In genomic region chr3:26623409-26624208, GRCh38 we compare ENCODE assay signal across 14 cellular contexts. TPM values are rescaled to one million over a fixed set of nuclear protein-coding genes. Genes with fewer than 3 reads are reported as not detected.
A peak's percentile ranks its signal among the peaks of the same experiment; 100 is the strongest.
DNase-seq lines count a peak whose midpoint lies in the region; ATAC-seq and TF ChIP-seq lines count a peak whose summit lies in the region.
"Had no signal": no experiment of that assay in that cellular context is flagged by ENCODE, and none has a peak within 500 bp of the region (broad histone marks: within the 10 kb centered on the region; RNA-seq: fewer than 3 reads in every experiment).

No MANE protein-coding gene starts in this region.

- H2BK120ac ChIP-seq in mesendoderm (ENCODE audit: low read depth, low read length): no peak overlapping the region

- BruUV-seq in mammary epithelial cell (replicated peaks; lab: Mats Ljungman, UMichigan): no TSS peak

- intact Hi-C loops in breast epithelium (cut with DNase I; ENCODE audit: low total_unique reads): no loop called here
- intact Hi-C loops in mammary epithelial cell (cut with micrococcal nuclease): no loop called here
- intact Hi-C loops in dorsolateral prefrontal cortex (cut with DNase I): no loop called here
- intact Hi-C loops in tibial artery (cut with DNase I; ENCODE audit: low total_unique reads): no loop called here
- intact Hi-C loops in activated CD8-positive, alpha-beta T cell treated with anti-CD3 and anti-CD28 coated beads for 36 hours (cut with micrococcal nuclease): no loop called here

- TF ChIP-seq POLR2A in breast epithelium (IDR thresholded peaks at IDR 0.05): no peak

- POLR2A ChIA-PET in activated CD8-positive, alpha-beta T cell treated with anti-CD3 and anti-CD28 coated beads for 36 hours (lab: Charles Lee): no interaction called here

- WGBS in mammary epithelial cell (ENCODE audit: low coverage, missing lambda C conversion rate): 1% methylated on average over 14 of the region's 33 CpGs
- WGBS in mesendoderm (ENCODE audit: extremely low coverage, insufficient coverage, low lambda C conversion rate): no CpG with 5 or more reads among the region's 33 CpGs

- H3K36me3 Mint-ChIP-seq in activated CD8-positive, alpha-beta T cell treated with anti-CD3 and anti-CD28 coated beads for 36 hours (ENCODE audit: low read depth): no peaks in the 10 kb centered on the region

- no peak for DNase-seq in breast epithelium (ENCODE audit: low spot score in 2 of 2)
- DNase-seq in mammary epithelial cell: no peak
- DNase-seq in dorsolateral prefrontal cortex: peak in 3 of 10 donors; percentile 38 to 58 (median 42)
- DNase-seq in mesendoderm: peak; percentile 31
- DNase-seq in tibial artery: no peak
- DNase-seq in foreskin melanocyte: no peak
- DNase-seq in activated CD8-positive, alpha-beta T cell treated with anti-CD3 and anti-CD28 coated beads for 36 hours: no peak
- DNase-seq in SIG-M5 (lab: John Stamatoyannopoulos, UW): no peak
- DNase-seq: activated CD4-positive, alpha-beta T cell treated with anti-CD3 and anti-CD28 coated beads, Interleukin-2, amount 50 U/mL, for 1 hour; EL; NCI-H2029; uterus had no signal

- H3K27me3 ChIP-seq in breast epithelium (peaks cover 0 to 26% of the 10 kb centered on the region in 2 donors), mammary epithelial cell (ENCODE audit: insufficient read depth, low read length) (peaks cover 24% of the 10 kb centered on the region), dorsolateral prefrontal cortex (peaks cover 0 to 52% (median 18%) of the 10 kb centered on the region in 45 donors), mesendoderm (ENCODE audit: insufficient read depth, low read length, poor library complexity) (peaks cover 11% of the 10 kb centered on the region), tibial artery (peaks cover 0 to 47% of the 10 kb centered on the region in 2 donors)

- no peak for TF ChIP-seq CTCF in breast epithelium (IDR thresholded peaks at IDR 0.05)
- no peak for TF ChIP-seq CTCF in mammary epithelial cell (conservative IDR thresholded peaks at IDR 0.05 in 1 of 2, IDR thresholded peaks at IDR 0.05 in 1 of 2; ENCODE audit: extremely low read depth in 1 of 2, insufficient read depth in 1 of 2, low read depth in 1 of 2, low read length in 2 of 2)
- no peak for TF ChIP-seq CTCF in dorsolateral prefrontal cortex (IDR thresholded peaks at IDR 0.05 in 54 of 56, conservative IDR thresholded peaks at IDR 0.05 in 2 of 56; ENCODE audit: low read depth in 1 of 56, partially characterized antibody in 56 of 56)
- no peak for TF ChIP-seq CTCF in tibial artery (IDR thresholded peaks at IDR 0.05)
- TF ChIP-seq CTCF in activated CD8-positive, alpha-beta T cell treated with anti-CD3 and anti-CD28 coated beads for 36 hours (IDR thresholded peaks at IDR 0.05): no peak

- no peaks in the 10 kb centered on the region for H3K79me2 ChIP-seq in mammary epithelial cell (ENCODE audit: insufficient read depth, low read length)
- no peaks in the 10 kb centered on the region for H3K79me2 ChIP-seq in mesendoderm (ENCODE audit: control insufficient read depth, insufficient read depth, low read length)

- H3K9ac ChIP-seq in mammary epithelial cell (ENCODE audit: insufficient read depth, low read length) (no peak overlapping the region), mesendoderm (ENCODE audit: low read length) (peak overlapping the region; percentile 60)
- H3K9ac ChIP-seq: KMS-11 had no signal

- H4K20me1 ChIP-seq in mammary epithelial cell (ENCODE audit: insufficient read depth, low read length): no peaks in the 10 kb centered on the region

- no peak overlapping the region for H4K8ac ChIP-seq in mesendoderm (ENCODE audit: low read depth, low read length)

- H3K36me3 ChIP-seq in breast epithelium: no peaks in the 10 kb centered on the region
- no peaks in the 10 kb centered on the region for H3K36me3 ChIP-seq in mammary epithelial cell (ENCODE audit: insufficient read depth, low read length)
- H3K36me3 ChIP-seq in mesendoderm (ENCODE audit: control insufficient read depth, insufficient read depth, low read length): no peaks in the 10 kb centered on the region
- H3K36me3 ChIP-seq in tibial artery: no peaks in the 10 kb centered on the region
- H3K36me3 ChIP-seq: uterus had no signal

- no peak overlapping the region for H3K18ac ChIP-seq in mesendoderm (ENCODE audit: low read length)

- no peaks in the 10 kb centered on the region for H3K4me1 ChIP-seq in breast epithelium
- no peaks in the 10 kb centered on the region for H3K4me1 ChIP-seq in mammary epithelial cell (ENCODE audit: insufficient read depth, low read length)
- H3K4me1 ChIP-seq in mesendoderm (ENCODE audit: control insufficient read depth, low read depth, low read length): peaks cover 2% of the 10 kb centered on the region
- H3K4me1 ChIP-seq in tibial artery: peaks cover 0 to 22% (median 14%) of the 10 kb centered on the region in 4 donors

- no peak overlapping the region for H2BK15ac ChIP-seq in mesendoderm (replicated peaks; ENCODE audit: low read depth)

- no peak overlapping the region for H2AK5ac ChIP-seq in mesendoderm (ENCODE audit: low read length)

- H3K4ac ChIP-seq in mesendoderm (ENCODE audit: low read depth, low read length): no peak overlapping the region

- H3K4me3 ChIP-seq in breast epithelium (peak overlapping the region in 2 of 3 donors; percentile 55 to 68), mammary epithelial cell (replicated peaks in 1 of 3; ENCODE audit: insufficient read depth in 1 of 3, low read depth in 2 of 3, low read length in 3 of 3) (no peak overlapping the region), dorsolateral prefrontal cortex (peak overlapping the region; percentile 19 to 69 (median 57)), mesendoderm (ENCODE audit: low read length) (peak overlapping the region; percentile 58), tibial artery (peak overlapping the region; percentile 25 to 42)

- CTCF ChIA-PET in mammary epithelial cell (lab: Charles Lee; ENCODE audit: low non-redundant PET): no interaction called here
- CTCF ChIA-PET in activated CD8-positive, alpha-beta T cell treated with anti-CD3 and anti-CD28 coated beads for 36 hours (lab: Charles Lee): no interaction called here

- dilution Hi-C loops in mammary epithelial cell (cut with HindIII; ENCODE audit: low sequenced_read_pairs): no loop called here

- H3K4me3 Mint-ChIP-seq in activated CD8-positive, alpha-beta T cell treated with anti-CD3 and anti-CD28 coated beads for 36 hours: no peak overlapping the region
- H3K4me3 Mint-ChIP-seq: memory B cell had no signal

- no peaks in the 10 kb centered on the region for H3K79me1 ChIP-seq in mesendoderm (ENCODE audit: low read length)

- no peak overlapping the region for H2BK5ac ChIP-seq in mesendoderm (ENCODE audit: low read length)

- H2AFZ ChIP-seq in mammary epithelial cell (ENCODE audit: low read depth, low read length): no peak overlapping the region

- ATAC-seq in activated CD8-positive, alpha-beta T cell treated with anti-CD3 and anti-CD28 coated beads for 36 hours: no peak

- no peak overlapping the region for H4K5ac ChIP-seq in mesendoderm (ENCODE audit: low read length)

- no peak overlapping the region for H3K4me2 ChIP-seq in mammary epithelial cell (ENCODE audit: insufficient read depth, low read depth, low read length)
- peak overlapping the region; percentile 97 for H3K4me2 ChIP-seq in mesendoderm (ENCODE audit: low read length)
- H3K4me2 ChIP-seq: KMS-11 had no signal

- H3K27ac Mint-ChIP-seq in activated CD8-positive, alpha-beta T cell treated with anti-CD3 and anti-CD28 coated beads for 36 hours: no peak overlapping the region
- H3K27ac Mint-ChIP-seq: memory B cell had no signal

- H3K27me3 Mint-ChIP-seq in activated CD8-positive, alpha-beta T cell treated with anti-CD3 and anti-CD28 coated beads for 36 hours: peaks cover 36% of the 10 kb centered on the region

- H3K9me3 ChIP-seq in breast epithelium (no peaks in the 10 kb centered on the region), mammary epithelial cell (replicated peaks; ENCODE audit: insufficient read depth, low read length) (no peaks in the 10 kb centered on the region), tibial artery (no peaks in the 10 kb centered on the region)
- H3K9me3 ChIP-seq: uterus had no signal

- in situ Hi-C loops in mammary epithelial cell (cut with MboI; ENCODE audit: low sequenced_read_pairs in 2 of 2): no loop called here

- no peaks in the 10 kb centered on the region for H3K9me3 Mint-ChIP-seq in activated CD8-positive, alpha-beta T cell treated with anti-CD3 and anti-CD28 coated beads for 36 hours

- no peaks in the 10 kb centered on the region for H3K4me1 Mint-ChIP-seq in activated CD8-positive, alpha-beta T cell treated with anti-CD3 and anti-CD28 coated beads for 36 hours (ENCODE audit: low read depth)
- H3K4me1 Mint-ChIP-seq: memory B cell had no signal

- H3K27ac ChIP-seq in breast epithelium (peak overlapping the region in 1 of 2 donors; percentile 19), mammary epithelial cell (ENCODE audit: insufficient read depth, low read depth, low read length) (no peak overlapping the region), dorsolateral prefrontal cortex (peak overlapping the region in 44 of 59 donors; percentile 4 to 95 (median 52)), mesendoderm (ENCODE audit: low read depth, low read length) (no peak overlapping the region), tibial artery (no peak overlapping the region)
- H3K27ac ChIP-seq: KMS-11, uterus had no signal

- no peak overlapping the region for H3K23ac ChIP-seq in mesendoderm (ENCODE audit: low read length)

- H3K56ac ChIP-seq in mesendoderm (ENCODE audit: low read length): peak overlapping the region; percentile 81

RNA-seq across cellular contexts. Expression of gene LRRC3B, which starts 1.0 kb away (rescaled TPM):
- total RNA-seq in breast epithelium (1 to 10 TPM in 1 of 3 donors, under 1 TPM in 1, not detected in 1; 0.66 to 1.2 TPM), mammary epithelial cell (not detected), dorsolateral prefrontal cortex (10 to 100 TPM in 119 of 120 experiments, 1 to 10 TPM in 1; 7.0 to 43.7 (median 18.7) TPM)
- polyA plus RNA-seq in mammary epithelial cell: not detected
- not detected for polyA minus RNA-seq in mammary epithelial cell
- polyA plus RNA-seq in mesendoderm (2013, experiment 1 of 2): 0.62 TPM
- polyA plus RNA-seq in mesendoderm (2013, experiment 2 of 2): 0.76 TPM
- total RNA-seq in activated CD8-positive, alpha-beta T cell treated with anti-CD3 and anti-CD28 coated beads for 36 hours: not detected

Comparison
In these comparisons a context has a peak if more than half of its experiments do, and no peak if none do; other contexts are left out.
1. H3K4me3 ChIP-seq: peak in breast epithelium (2 of 3), dorsolateral prefrontal cortex (59 of 59), mesendoderm (single experiment) and tibial artery (2 of 2); none in mammary epithelial cell (0 of 3).
2. H3K27ac ChIP-seq: peak in dorsolateral prefrontal cortex (44 of 59); none in mammary epithelial cell (single experiment), mesendoderm (single experiment) and tibial artery (0 of 2).